8 cellular contexts compared by ENCODE assay signal in genomic region chr7:32204361-32205018, GRCh38.
A peak's percentile ranks its signal among the peaks of the same experiment; 100 is the strongest.
DNase-seq lines count a peak whose midpoint lies in the region; ATAC-seq and TF ChIP-seq lines count a peak whose summit lies in the region.

No MANE protein-coding gene starts in this region.

- no peak for TF ChIP-seq POLR2A in vagina (IDR thresholded peaks at IDR 0.05)

- H3K4me2 ChIP-seq in OCI-LY7 (ENCODE audit: low read length): no peak overlapping the region

- CTCF ChIA-PET in OCI-LY7 (lab: Charles Lee; ENCODE audit: unreplicated experiment): no interaction called here

- intact Hi-C loops in OCI-LY7 (cut with micrococcal nuclease; ENCODE audit: unreplicated experiment): loop anchor here (10.0 kb wide), 1 partner anchor 460 kb away; no protein-coding TSS in a partner anchor
- intact Hi-C loops in lower lobe of right lung (cut with DNase I): no loop called here
- intact Hi-C loops in vagina (cut with DNase I): loop anchor here (2.0 to 10.0 kb wide), 2 partner anchors 140 to 462 kb away; no protein-coding TSS in a partner anchor

- BruUV-seq in OCI-LY7 (replicated peaks; lab: Mats Ljungman, UMichigan): no TSS peak

- no peak overlapping the region for H2AFZ ChIP-seq in OCI-LY7 (ENCODE audit: low read length)

- no peaks in the 10 kb centered on the region for H3K79me2 ChIP-seq in OCI-LY7 (ENCODE audit: insufficient read depth, low read depth, low read length)

- no peaks in the 10 kb centered on the region for H3K9me3 ChIP-seq in OCI-LY7 (ENCODE audit: low read length)
- H3K9me3 ChIP-seq in lower lobe of right lung: no peaks in the 10 kb centered on the region
- H3K9me3 ChIP-seq in vagina: no peaks in the 10 kb centered on the region

- H3K27ac ChIP-seq in OCI-LY7 (ENCODE audit: low read depth, low read length, poor library complexity, severe bottlenecking): no peak overlapping the region
- no peak overlapping the region for H3K27ac ChIP-seq in lower lobe of right lung
- H3K27ac ChIP-seq in vagina: no peak overlapping the region

- no peaks in the 10 kb centered on the region for H4K20me1 ChIP-seq in OCI-LY7 (ENCODE audit: insufficient read depth, low read length)

- H3K36me3 ChIP-seq in OCI-LY7 (ENCODE audit: insufficient read depth, low read length) (no peaks in the 10 kb centered on the region), lower lobe of right lung (no peaks in the 10 kb centered on the region), vagina (no peaks in the 10 kb centered on the region)

- H3K4me1 ChIP-seq in OCI-LY7 (ENCODE audit: insufficient read depth, low read length, poor library complexity, severe bottlenecking) (no peaks in the 10 kb centered on the region), lower lobe of right lung (no peaks in the 10 kb centered on the region), vagina (no peaks in the 10 kb centered on the region)

- H3K27me3 ChIP-seq in lower lobe of right lung (ENCODE audit: low read depth): no peaks in the 10 kb centered on the region
- H3K27me3 ChIP-seq in vagina: no peaks in the 10 kb centered on the region

- H3K4me3 ChIP-seq in OCI-LY7 (ENCODE audit: low read depth, low read length, poor library complexity, severe bottlenecking) (no peak overlapping the region), lower lobe of right lung (peak overlapping the region; percentile 32), vagina (peak overlapping the region in 1 of 2 donors; percentile 29)

- no peaks in the 10 kb centered on the region for H3K9me2 ChIP-seq in OCI-LY7 (ENCODE audit: insufficient read depth, low read length)

- 0 out of 2 replicates have a peak, but pooled peaks have one; percentile 38 for TF ChIP-seq CTCF in OCI-LY7 (conservative IDR thresholded peaks at IDR 0.05; ENCODE audit: low read length)
- TF ChIP-seq CTCF in lower lobe of right lung (IDR thresholded peaks at IDR 0.05): peak; percentile 70
- peak in 2 of 3 experiments; percentile 54 to 74 for TF ChIP-seq CTCF in vagina (IDR thresholded peaks at IDR 0.05)

- POLR2A ChIA-PET in OCI-LY7 (lab: Charles Lee): no interaction called here

- DNase-seq in DMS 273 (lab: John Stamatoyannopoulos, UW; ENCODE audit: unreplicated experiment) (peak; percentile 96), KBM-7 (peak; percentile 66), OCI-LY7 (ENCODE audit: low spot score) (peak; percentile 6), dermis microvascular lymphatic vessel endothelial cell (ENCODE audit: low read depth in 2 of 2) (peak; percentile 60 to 77), lower lobe of right lung (no peak), vagina (ENCODE audit: extremely low spot score in 2 of 2) (peak; percentile 55 to 87)

- peak; percentile 65 for ATAC-seq in GM19452 (IDR thresholded peaks at IDR 0.05; ENCODE audit: unreplicated experiment)
- peak; percentile 59 to 69 for ATAC-seq in lower lobe of right lung
- ATAC-seq in HG03139 (IDR thresholded peaks at IDR 0.05; ENCODE audit: unreplicated experiment): no peak

- in situ Hi-C loops in KBM-7 (cut with MboI; ENCODE audit: low pct_unique_long_range_greater_than_20kb, low sequenced_read_pairs): loop anchor here (25.0 kb wide), 1 partner anchor 467 kb away; no protein-coding TSS in a partner anchor
